Comparison of ENCODE assay signal across 2 cellular contexts in the genomic region with DNA sequence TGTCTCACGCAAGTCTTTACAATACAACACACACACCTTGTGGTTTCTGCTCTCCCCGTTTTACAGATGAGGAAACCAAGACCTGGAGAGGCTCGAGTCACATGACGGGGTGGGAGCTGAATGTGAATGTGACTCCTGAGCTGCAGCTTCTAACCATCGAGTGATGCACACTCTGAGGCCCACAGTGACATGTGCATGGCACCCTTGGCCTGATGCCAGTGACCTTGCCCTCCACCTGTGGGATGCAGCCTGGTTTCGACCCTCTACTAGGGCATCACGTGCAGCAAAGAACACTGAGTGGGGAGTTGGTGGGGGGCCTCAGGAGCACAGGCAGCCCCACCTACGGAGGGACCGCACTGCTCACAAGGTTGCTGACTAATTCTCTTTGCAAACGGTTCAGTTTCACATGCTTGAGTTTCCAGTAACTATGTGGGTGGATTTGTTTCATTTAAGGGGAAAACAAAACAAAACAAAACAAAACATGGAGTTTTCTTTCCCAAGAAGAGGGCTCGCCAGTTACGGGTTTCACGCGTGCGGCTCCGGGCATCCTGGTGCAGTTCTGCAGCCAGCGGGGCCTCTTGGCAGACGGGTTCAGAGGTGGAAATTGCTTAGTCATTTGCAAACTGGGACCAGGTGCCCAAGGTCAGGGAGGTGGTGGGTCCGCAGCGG.
TF ChIP-seq lines count a peak whose summit lies in the region.

No MANE protein-coding gene starts in this region.

TF ChIP-seq in SK-N-SH treated with all-trans-retinoic acid at 6 μM for 48 hours, 23 proteins besides CTCF, POLR2A, EP300 and RAD21:
- TF ChIP-seq TCF4 (CRISPR knock-in tag; IDR thresholded peaks at IDR 0.05; ENCODE audit: borderline replicate concordance) (no peak), ZFP30 (CRISPR knock-in tag; IDR thresholded peaks at IDR 0.05) (no peak), CSDC2 (CRISPR knock-in tag; IDR thresholded peaks at IDR 0.05) (no peak)

TF ChIP-seq in SK-N-SH, 30 proteins besides CTCF, POLR2A, EP300 and RAD21:
- TF ChIP-seq TAF1 (IDR thresholded peaks at IDR 0.05; ENCODE audit: borderline replicate concordance, low read depth, low read length) = no peak
- no peak for TF ChIP-seq RFX5 (IDR thresholded peaks at IDR 0.05; ENCODE audit: low read length)
- no peak for TF ChIP-seq MXI1 (IDR thresholded peaks at IDR 0.05; ENCODE audit: low read depth, low read length)
- no peak for TF ChIP-seq FOXM1 (IDR thresholded peaks at IDR 0.05; ENCODE audit: low read depth)
- TF ChIP-seq POLR2AphosphoS5 (IDR thresholded peaks at IDR 0.05; ENCODE audit: low read depth, low read length) = no peak
- no peak for TF ChIP-seq NRF1 (IDR thresholded peaks at IDR 0.05; ENCODE audit: low read depth, low read length)
- no peak for TF ChIP-seq GABPA (IDR thresholded peaks at IDR 0.05; ENCODE audit: low read depth)
- TF ChIP-seq, protein P1, sequence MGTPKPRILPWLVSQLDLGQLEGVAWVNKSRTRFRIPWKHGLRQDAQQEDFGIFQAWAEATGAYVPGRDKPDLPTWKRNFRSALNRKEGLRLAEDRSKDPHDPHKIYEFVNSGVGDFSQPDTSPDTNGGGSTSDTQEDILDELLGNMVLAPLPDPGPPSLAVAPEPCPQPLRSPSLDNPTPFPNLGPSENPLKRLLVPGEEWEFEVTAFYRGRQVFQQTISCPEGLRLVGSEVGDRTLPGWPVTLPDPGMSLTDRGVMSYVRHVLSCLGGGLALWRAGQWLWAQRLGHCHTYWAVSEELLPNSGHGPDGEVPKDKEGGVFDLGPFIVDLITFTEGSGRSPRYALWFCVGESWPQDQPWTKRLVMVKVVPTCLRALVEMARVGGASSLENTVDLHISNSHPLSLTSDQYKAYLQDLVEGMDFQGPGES (IDR thresholded peaks at IDR 0.05; ENCODE audit: low read depth, low read length) = no peak
- TF ChIP-seq, protein P2, sequence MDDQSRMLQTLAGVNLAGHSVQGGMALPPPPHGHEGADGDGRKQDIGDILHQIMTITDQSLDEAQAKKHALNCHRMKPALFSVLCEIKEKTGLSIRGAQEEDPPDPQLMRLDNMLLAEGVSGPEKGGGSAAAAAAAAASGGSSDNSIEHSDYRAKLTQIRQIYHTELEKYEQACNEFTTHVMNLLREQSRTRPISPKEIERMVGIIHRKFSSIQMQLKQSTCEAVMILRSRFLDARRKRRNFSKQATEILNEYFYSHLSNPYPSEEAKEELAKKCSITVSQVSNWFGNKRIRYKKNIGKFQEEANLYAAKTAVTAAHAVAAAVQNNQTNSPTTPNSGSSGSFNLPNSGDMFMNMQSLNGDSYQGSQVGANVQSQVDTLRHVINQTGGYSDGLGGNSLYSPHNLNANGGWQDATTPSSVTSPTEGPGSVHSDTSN (IDR thresholded peaks at IDR 0.05) = no peak
- no peak for TF ChIP-seq FOXJ3 (CRISPR knock-in tag; IDR thresholded peaks at IDR 0.05)
- TF ChIP-seq TEAD4 (IDR thresholded peaks at IDR 0.05; ENCODE audit: borderline replicate concordance, insufficient read depth) = no peak
- no peak for TF ChIP-seq NFIC (IDR thresholded peaks at IDR 0.05; ENCODE audit: borderline replicate concordance)
- no peak for TF ChIP-seq EZH2phosphoT487 (IDR thresholded peaks at IDR 0.05; ENCODE audit: borderline replicate concordance, low read depth)
- no peak for TF ChIP-seq CHD2 (IDR thresholded peaks at IDR 0.05; ENCODE audit: low read length, partially characterized antibody)
- TF ChIP-seq GATA2 (CRISPR knock-in tag; IDR thresholded peaks at IDR 0.05) = no peak
